In the genomic region with DNA sequence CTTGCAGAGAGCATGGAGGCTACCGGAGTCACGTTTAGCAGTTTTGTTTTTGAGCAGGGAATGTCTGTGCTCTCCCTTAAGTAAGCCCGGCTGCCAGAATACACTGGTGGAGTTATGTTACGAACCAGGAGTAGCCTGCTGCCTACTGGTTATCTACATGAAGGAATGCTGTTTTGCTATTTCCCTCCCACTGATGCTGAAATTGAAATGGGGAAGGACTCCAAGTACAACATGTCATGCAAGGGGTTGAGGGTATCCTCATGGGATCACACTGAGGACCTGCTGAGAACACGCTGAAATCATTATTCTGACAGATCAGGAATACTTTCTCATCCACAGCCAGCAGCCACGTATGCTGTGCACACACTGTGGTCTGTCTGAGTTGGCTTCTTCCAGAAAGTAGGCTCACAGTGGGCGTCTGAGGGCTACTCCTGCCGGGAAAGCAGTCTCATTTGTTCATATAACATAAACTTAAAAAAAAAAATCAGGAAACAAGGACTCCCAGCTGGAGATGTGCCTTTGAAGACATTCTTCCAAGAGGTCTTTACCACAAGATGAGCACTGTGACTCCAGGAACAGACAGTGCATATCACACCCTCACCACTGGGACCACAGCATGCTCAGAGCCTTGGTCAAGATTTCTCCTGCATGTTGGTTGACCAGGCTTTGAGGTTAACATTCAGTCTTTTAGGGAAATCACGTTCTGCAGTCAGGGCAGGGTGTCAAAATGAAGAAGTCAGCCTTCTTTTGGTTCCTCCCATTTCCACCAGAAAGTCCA, we compare ENCODE assay signal across 11 cellular contexts.
DNase-seq lines count a peak whose midpoint lies in the region; ATAC-seq and TF ChIP-seq lines count a peak whose summit lies in the region.
"Had no signal": no experiment of that assay in that cellular context is flagged by ENCODE, and none has a peak within 500 bp of the region (broad histone marks: within the 10 kb centered on the region; RNA-seq: fewer than 3 reads in every experiment).

No MANE protein-coding gene starts in this region.

- H3K9me3 Mint-ChIP-seq in mesothelial cell of epicardium = peaks cover 5% of the 10 kb centered on the region

- H3K4me1 Mint-ChIP-seq in mesothelial cell of epicardium = peaks cover 7% of the 10 kb centered on the region
- H3K4me1 Mint-ChIP-seq: activated CD8-positive, alpha-beta memory T cell treated with anti-CD3 and anti-CD28 coated beads, Interleukin-2, amount 10 ng/mL, durations not matched to agents 7 days and 5 days had no signal

- peaks cover 5% of the 10 kb centered on the region for H3K4me1 ChIP-seq in upper lobe of right lung
- H3K4me1 ChIP-seq: parathyroid adenoma had no signal

- peak; percentile 74 for ATAC-seq in upper lobe of right lung
- ATAC-seq in HG02678 (IDR thresholded peaks at IDR 0.05; ENCODE audit: unreplicated experiment) = no peak
- ATAC-seq: activated CD8-positive, alpha-beta memory T cell treated with anti-CD3 and anti-CD28 coated beads, Interleukin-2, amount 10 ng/mL, durations not matched to agents 7 days and 5 days had no signal

- H3K9me3 ChIP-seq in upper lobe of right lung = no peaks in the 10 kb centered on the region

- DNase-seq in NCI-H226 (peak; percentile 20), fibroblast of pulmonary artery (ENCODE audit: low read depth) (peak; percentile 98), mesothelial cell of epicardium (ENCODE audit: low spot score in 2 of 2, unreplicated experiment in 2 of 2) (no peak), upper lobe of right lung (no peak), DMS153 treated with DMSO at 0.1 percent for 48 hours (lab: John Stamatoyannopoulos, UW; ENCODE audit: unreplicated experiment) (no peak), RWPE1 (ENCODE audit: low spot score) (no peak)
- DNase-seq: activated CD8-positive, alpha-beta memory T cell treated with anti-CD3 and anti-CD28 coated beads, Interleukin-2, amount 10 ng/mL, durations not matched to agents 7 days and 5 days; NCI-H524 treated with DMSO at 0.1 percent for 48 hours; SHP77 treated with DMSO at 0.1 percent for 48 hours had no signal

- POLR2A ChIA-PET in RWPE1 (lab: Yijun Ruan, JAX; ENCODE audit: low non-redundant PET) = no interaction called here

- CTCF ChIA-PET in RWPE1 (lab: Yijun Ruan, JAX) = no interaction called here

- no peak overlapping the region for H3K4me3 Mint-ChIP-seq in mesothelial cell of epicardium
- H3K4me3 Mint-ChIP-seq: activated CD8-positive, alpha-beta memory T cell treated with anti-CD3 and anti-CD28 coated beads, Interleukin-2, amount 10 ng/mL, durations not matched to agents 7 days and 5 days had no signal

- TF ChIP-seq CTCF in fibroblast of pulmonary artery (IDR thresholded peaks at IDR 0.05; ENCODE audit: low read length, missing control alignments) (peak; percentile 13), mesothelial cell of epicardium (IDR thresholded peaks at IDR 0.05; ENCODE audit: unreplicated experiment) (no peak), upper lobe of right lung (IDR thresholded peaks at IDR 0.05) (no peak), RWPE1 (conservative IDR thresholded peaks at IDR 0.05; ENCODE audit: low read depth) (no peak)

- intact Hi-C loops in upper lobe of right lung (cut with DNase I) = no loop called here

- no peaks in the 10 kb centered on the region for H3K27me3 ChIP-seq in upper lobe of right lung

- H3K36me3 Mint-ChIP-seq in mesothelial cell of epicardium = no peaks in the 10 kb centered on the region
- H3K36me3 Mint-ChIP-seq: activated CD8-positive, alpha-beta memory T cell treated with anti-CD3 and anti-CD28 coated beads, Interleukin-2, amount 10 ng/mL, durations not matched to agents 7 days and 5 days had no signal

- H3K27ac ChIP-seq in upper lobe of right lung (peak overlapping the region; percentile 31), RWPE1 (no peak overlapping the region)
- H3K27ac ChIP-seq: parathyroid adenoma had no signal

- H3K4me3 ChIP-seq in fibroblast of pulmonary artery (replicated peaks; ENCODE audit: low read depth, low read length) (no peak overlapping the region), upper lobe of right lung (no peak overlapping the region)

- H3K27ac Mint-ChIP-seq in mesothelial cell of epicardium = peak overlapping the region; percentile 87
- H3K27ac Mint-ChIP-seq: activated CD8-positive, alpha-beta memory T cell treated with anti-CD3 and anti-CD28 coated beads, Interleukin-2, amount 10 ng/mL, durations not matched to agents 7 days and 5 days had no signal

- H3K36me3 ChIP-seq in upper lobe of right lung = no peaks in the 10 kb centered on the region

- H3K27me3 Mint-ChIP-seq in mesothelial cell of epicardium (ENCODE audit: low read depth) = no peaks in the 10 kb centered on the region

Comparison
In these comparisons a context has a peak if more than half of its experiments do, and no peak if none do; other contexts are left out.
1. DNase-seq: peak in NCI-H226 (single experiment) and fibroblast of pulmonary artery (single experiment); none in mesothelial cell of epicardium (0 of 2), upper lobe of right lung (single experiment), DMS153 treated with DMSO at 0.1 percent for 48 hours (single experiment) and RWPE1 (single experiment).